8 cellular contexts compared by ENCODE assay signal in genomic region chr4:20700007-20700761, GRCh38. TPM values are rescaled to one million over a fixed set of nuclear protein-coding genes. Genes with fewer than 3 reads are reported as not detected.
A peak's percentile ranks its signal among the peaks of the same experiment; 100 is the strongest.
DNase-seq lines count a peak whose midpoint lies in the region; TF ChIP-seq lines count a peak whose summit lies in the region.

Gene PACRGL (plus strand): TSS chr4:20700458. CDS start chr4:20704482, 4,024 bp downstream.

- H3K4me1 ChIP-seq in effector memory CD4-positive, alpha-beta T cell (ENCODE audit: control insufficient read depth, insufficient read depth, low read length, poor library complexity, severe bottlenecking), result peaks cover 9% of the 10 kb centered on the region

- H3K36me3 ChIP-seq in effector memory CD4-positive, alpha-beta T cell (ENCODE audit: control insufficient read depth, insufficient read depth, low read length), result peaks cover 2% of the 10 kb centered on the region

- CTCF ChIA-PET in activated CD8-positive, alpha-beta memory T cell treated with anti-CD3 and anti-CD28 coated beads for 36 hours (lab: Charles Lee), result no interaction called here

- POLR2A ChIA-PET in activated CD8-positive, alpha-beta memory T cell treated with anti-CD3 and anti-CD28 coated beads for 36 hours (lab: Charles Lee), result no interaction called here

- H3K27me3 ChIP-seq in effector memory CD4-positive, alpha-beta T cell (replicated peaks; ENCODE audit: control insufficient read depth, insufficient read depth, low read length, poor library complexity, severe bottlenecking), result no peaks in the 10 kb centered on the region

- TF ChIP-seq CTCF in GM20000 (IDR thresholded peaks at IDR 0.05; ENCODE audit: extremely low read depth, missing control alignments), result no peak

- H3K4me3 ChIP-seq in effector memory CD4-positive, alpha-beta T cell (ENCODE audit: insufficient read depth, low read depth, low read length, poor library complexity, severe bottlenecking), result peak within 1 kb of the TSS; percentile 86

- DNase-seq in CMK (ENCODE audit: low read depth), result peak; percentile 78
- DNase-seq in GM20000 (ENCODE audit: low spot score), result peak; percentile 89
- peak; percentile 94 for DNase-seq in HT-29 (ENCODE audit: low spot score)
- peak; percentile 94 to 96 for DNase-seq in NOMO-1 (lab: John Stamatoyannopoulos, UW; ENCODE audit: unreplicated experiment in 2 of 2)
- peak; percentile 83 to 89 (median 84) for DNase-seq in effector memory CD4-positive, alpha-beta T cell
- DNase-seq in lung microvascular endothelial cell (ENCODE audit: low read depth in 2 of 2), result peak; percentile 95
- DNase-seq in stimulated activated CD4-positive, alpha-beta T cell treated with anti-CD3 and anti-CD28 coated beads, TNF-alpha, amount 100 ng/mL, for 48 hours (ENCODE audit: low read depth in 3 of 3), result peak; percentile 83 to 90 (median 86)

- peak within 1 kb of the TSS; percentile 73 for H3K27ac ChIP-seq in effector memory CD4-positive, alpha-beta T cell (ENCODE audit: insufficient read depth, low read length, poor library complexity, severe bottlenecking)

- H3K9me3 ChIP-seq in effector memory CD4-positive, alpha-beta T cell (ENCODE audit: control insufficient read depth, low read length), result no peaks in the 10 kb centered on the region

RNA-seq across cellular contexts. Expression of gene PACRGL, which starts in this region (rescaled TPM):
- total RNA-seq in HT-29 (2014; rRNA removed; shearing (Covaris generic)), result 32.7 and 41.6 TPM in 2 replicates
- 10 to 100 TPM; 16.3 to 18.4 TPM for total RNA-seq in activated CD8-positive, alpha-beta memory T cell treated with anti-CD3 and anti-CD28 coated beads for 36 hours
- 10.2 and 11.7 TPM in 2 replicates for total RNA-seq in lung microvascular endothelial cell

Comparison
In these comparisons a context has a peak if more than half of its experiments do, and no peak if none do; other contexts are left out.
1. Peak in every context shown above with its lines: DNase-seq, H3K4me3 ChIP-seq and H3K27ac ChIP-seq.